ENCODE assay signal across 19 cellular contexts in the genomic region with DNA sequence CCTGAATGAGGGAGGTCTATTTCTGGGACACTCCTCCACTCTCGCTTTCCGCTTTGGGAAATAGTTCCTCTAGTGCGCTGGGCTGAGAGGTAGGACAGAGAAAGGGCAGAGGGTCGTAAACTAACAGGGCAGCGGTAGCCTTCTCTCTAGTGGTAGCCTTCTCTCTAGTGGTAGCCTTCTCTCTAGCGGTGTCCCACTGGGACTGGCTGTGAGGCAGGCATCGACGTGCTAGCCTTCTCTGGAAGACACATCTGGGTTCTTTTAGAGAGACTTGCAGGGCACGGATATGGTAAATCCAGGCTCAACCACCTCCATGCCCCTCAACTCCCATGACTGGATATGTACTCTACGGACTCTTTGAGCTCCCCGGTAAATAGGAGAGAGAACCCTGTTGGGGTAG.
DNase-seq lines count a peak whose midpoint lies in the region; ATAC-seq, FAIRE-seq and TF ChIP-seq lines count a peak whose summit lies in the region.
"Had no signal": no experiment of that assay in that cellular context is flagged by ENCODE, and none has a peak within 500 bp of the region (broad histone marks: within the 10 kb centered on the region; RNA-seq: fewer than 3 reads in every experiment).

No MANE protein-coding gene starts in this region.

- H3K18ac ChIP-seq in H1 (ENCODE audit: extremely low read depth, low read length): no peak overlapping the region
- H3K18ac ChIP-seq in trophoblast cell (ENCODE audit: low read length): no peak overlapping the region

- H3K4ac ChIP-seq in H1 (replicated peaks; ENCODE audit: insufficient read length, low read depth, low read length): no peak overlapping the region
- no peak overlapping the region for H3K4ac ChIP-seq in trophoblast cell (ENCODE audit: low read depth, low read length)

- FAIRE-seq in H1 (lab: Jason Lieb, UNC): no peak
- FAIRE-seq: GM12891, GM18507 had no signal

- H4K8ac ChIP-seq in H1 (ENCODE audit: extremely low read depth, insufficient read depth, low read length): peak overlapping the region; percentile 58; the same call in 1 of the 2 replicates
- H4K8ac ChIP-seq in trophoblast cell (ENCODE audit: low read depth, low read length): no peak overlapping the region

- H3K36me3 ChIP-seq in GM23338 (ENCODE audit: insufficient read depth): no peaks in the 10 kb centered on the region
- no peaks in the 10 kb centered on the region for H3K36me3 ChIP-seq in H1 (ENCODE audit: control insufficient read depth in 2 of 4, insufficient read depth in 4 of 4, low read length in 3 of 4)
- H3K36me3 ChIP-seq in trophoblast cell (ENCODE audit: control insufficient read depth in 1 of 2, insufficient read depth in 2 of 2, low read length in 2 of 2): no peaks in the 10 kb centered on the region

- H3K79me1 ChIP-seq in H1 (ENCODE audit: low read depth, low read length): no peaks in the 10 kb centered on the region
- H3K79me1 ChIP-seq in trophoblast cell (ENCODE audit: low read length): peaks cover 4% of the 10 kb centered on the region

- H3K27ac Mint-ChIP-seq in GM23338: no peak overlapping the region

- H3K27me3 Mint-ChIP-seq in GM23338 (ENCODE audit: insufficient read depth, low read depth, poor library complexity): peaks cover 6% of the 10 kb centered on the region
- H3K27me3 Mint-ChIP-seq: CD4-positive, alpha-beta memory T cell had no signal

- TF ChIP-seq CTCF in GM23338 (conservative IDR thresholded peaks at IDR 0.05; ENCODE audit: low read depth in 2 of 2) (no peak), VCaP (conservative IDR thresholded peaks at IDR 0.05) (no peak), H1 (IDR thresholded peaks at IDR 0.05; ENCODE audit: control extremely low read depth in 1 of 3, insufficient read depth in 1 of 3, low read depth in 1 of 3, low read length in 3 of 3) (no peak)

- 0 out of 2 replicates have a peak overlapping the region, but pooled peaks have one; percentile 11 for H2BK20ac ChIP-seq in H1 (ENCODE audit: low read length)

- no peak overlapping the region for H3K4me3 ChIP-seq in GM23338
- no peak overlapping the region for H3K4me3 ChIP-seq in H1 (ENCODE audit: extremely low read depth in 1 of 4, insufficient read depth in 2 of 4, low read depth in 3 of 4, low read length in 4 of 4)
- H3K4me3 ChIP-seq in trophoblast cell (ENCODE audit: low read depth, low read length): peak overlapping the region; percentile 30

- H2BK120ac ChIP-seq in H1 (replicated peaks; ENCODE audit: low read depth, low read length): no peak overlapping the region
- no peak overlapping the region for H2BK120ac ChIP-seq in trophoblast cell (ENCODE audit: insufficient read depth, low read length, poor library complexity)

- peaks cover 7% of the 10 kb centered on the region; the same call in 2 of the 3 replicates for H3K9me3 Mint-ChIP-seq in GM23338

- no peak overlapping the region for H3K9ac ChIP-seq in H1 (replicated peaks in 1 of 4; ENCODE audit: extremely low read depth in 1 of 4, low read depth in 3 of 4, low read length in 3 of 4)
- H3K9ac ChIP-seq in trophoblast cell (ENCODE audit: low read length): no peak overlapping the region

- H3K79me2 ChIP-seq in GM23338 (replicated peaks; ENCODE audit: insufficient read depth): no peaks in the 10 kb centered on the region
- H3K79me2 ChIP-seq in H1 (ENCODE audit: control insufficient read depth in 1 of 2, insufficient read depth in 2 of 2, low read length in 2 of 2): no peaks in the 10 kb centered on the region
- no peaks in the 10 kb centered on the region for H3K79me2 ChIP-seq in trophoblast cell (ENCODE audit: control insufficient read depth, insufficient read depth, low read length, poor library complexity)

- H3K23me2 ChIP-seq in H1 (ENCODE audit: low read depth, low read length): no peaks in the 10 kb centered on the region

- no peaks in the 10 kb centered on the region; a peak in 1 of 4 replicates for H3K9me3 ChIP-seq in H1 (ENCODE audit: insufficient read depth in 2 of 2, low read depth in 1 of 2, low read length in 1 of 2)
- H3K9me3 ChIP-seq in trophoblast cell (ENCODE audit: insufficient read depth, low read depth, low read length): peaks cover 10% of the 10 kb centered on the region

- H3K27ac ChIP-seq in GM23338 (ENCODE audit: low read depth) (no peak overlapping the region), VCaP (peak overlapping the region; percentile 100), H1 (ENCODE audit: low read depth, low read length) (no peak overlapping the region), trophoblast cell (ENCODE audit: low read depth, low read length) (no peak overlapping the region)

- no peak for TF ChIP-seq EP300 in H1 (IDR thresholded peaks at IDR 0.05; ENCODE audit: borderline replicate concordance in 1 of 2, low read depth in 2 of 2, low read length in 2 of 2)

- H3K27me3 ChIP-seq in GM23338 (ENCODE audit: insufficient read depth): no peaks in the 10 kb centered on the region
- peaks cover 0 to 2% (median 0%) of the 10 kb centered on the region in 4 experiments; a peak in 1 of 7 replicates for H3K27me3 ChIP-seq in H1 (replicated peaks in 1 of 4; ENCODE audit: control insufficient read depth in 3 of 4, extremely low read depth in 1 of 4, insufficient read depth in 3 of 4, low read length in 3 of 4)
- H3K27me3 ChIP-seq in trophoblast cell (ENCODE audit: insufficient read depth, low read length): no peaks in the 10 kb centered on the region

- no peaks in the 10 kb centered on the region; the same call in 2 of the 3 replicates for H3K36me3 Mint-ChIP-seq in GM23338 (ENCODE audit: low read depth)
- H3K36me3 Mint-ChIP-seq: CD4-positive, alpha-beta memory T cell had no signal

- no peaks in the 10 kb centered on the region; the same call in 1 of the 2 replicates for H3K9me2 ChIP-seq in GM23338 (ENCODE audit: insufficient read depth)

- no peak overlapping the region for H4K5ac ChIP-seq in H1 (ENCODE audit: insufficient read length, low read depth, low read length)

- H2AK5ac ChIP-seq in H1 (ENCODE audit: low read depth, low read length) (no peak overlapping the region), trophoblast cell (ENCODE audit: low read length) (no peak overlapping the region)

- H2BK15ac ChIP-seq in H1 (ENCODE audit: low read length): no peak overlapping the region

- WGBS in H1 (ENCODE audit: extremely low coverage in 1 of 2, insufficient coverage in 1 of 2, insufficient read length in 1 of 2, insufficient replicate concordance in 2 of 2, low coverage in 1 of 2, low lambda C conversion rate in 2 of 2, missing lambda C conversion rate in 1 of 2), 2 experiments: 89% methylated on average over 11 of the region's 11 CpGs; no CpG with 5 or more reads in 1 of the 2 experiments
- WGBS in trophoblast cell (ENCODE audit: extremely low coverage, insufficient coverage, insufficient read length): no CpG with 5 or more reads among the region's 11 CpGs

- no peak for TF ChIP-seq POLR2A in H1 (IDR thresholded peaks at IDR 0.05; ENCODE audit: control extremely low read depth in 1 of 2, low read depth in 2 of 2, low read length in 2 of 2)

- no peak overlapping the region for H2BK5ac ChIP-seq in H1 (ENCODE audit: low read depth, low read length)
- no peak overlapping the region for H2BK5ac ChIP-seq in trophoblast cell (ENCODE audit: low read depth, low read length, poor library complexity)

- peaks cover 12% of the 10 kb centered on the region; the same call in 2 of the 3 replicates for H3K4me1 Mint-ChIP-seq in GM23338

- TF ChIP-seq RAD21 in H1 (IDR thresholded peaks at IDR 0.05 in 1 of 2, conservative IDR thresholded peaks at IDR 0.05 in 1 of 2; ENCODE audit: low read depth in 2 of 2, low read length in 2 of 2): no peak

- ATAC-seq in GM23338 (peak; percentile 34; the same call in 1 of the 3 replicates), HG03571 (IDR thresholded peaks at IDR 0.05; ENCODE audit: unreplicated experiment) (no peak), HG02840 (IDR thresholded peaks at IDR 0.05; ENCODE audit: low FRiP score, unreplicated experiment) (no peak), HG03175 (IDR thresholded peaks at IDR 0.05; ENCODE audit: unreplicated experiment) (no peak)
- ATAC-seq: HCT116 had no signal

- H4K20me1 ChIP-seq in GM23338 (replicated peaks; ENCODE audit: insufficient read depth): no peaks in the 10 kb centered on the region
- H4K20me1 ChIP-seq in H1 (replicated peaks in 1 of 2; ENCODE audit: control insufficient read depth in 1 of 2, insufficient read depth in 2 of 2, low read length in 2 of 2): no peaks in the 10 kb centered on the region

- H3K4me2 ChIP-seq in GM23338: no peak overlapping the region
- no peak overlapping the region for H3K4me2 ChIP-seq in H1 (ENCODE audit: insufficient read depth in 1 of 2, low read depth in 2 of 2, low read length in 2 of 2)
- no peak overlapping the region for H3K4me2 ChIP-seq in trophoblast cell (ENCODE audit: low read length)

- H2AFZ ChIP-seq in GM23338 (peak overlapping the region; percentile 83; the same call in 1 of the 2 replicates), H1 (ENCODE audit: low read length) (no peak overlapping the region; the same call in none of the 2 replicates), trophoblast cell (ENCODE audit: insufficient read depth, low read length, poor library complexity) (no peak overlapping the region)

- no peak overlapping the region for H3K4me3 Mint-ChIP-seq in GM23338
- H3K4me3 Mint-ChIP-seq: CD4-positive, alpha-beta memory T cell; H9 had no signal

- H2BK12ac ChIP-seq in H1 (ENCODE audit: low read depth, low read length) (no peak overlapping the region), trophoblast cell (ENCODE audit: low read length) (no peak overlapping the region)

- H4K12ac ChIP-seq in trophoblast cell (ENCODE audit: low read depth, low read length): no peak overlapping the region

- H3K4me1 ChIP-seq in GM23338 (ENCODE audit: insufficient read depth) (no peaks in the 10 kb centered on the region), H1 (replicated peaks in 1 of 4; ENCODE audit: control insufficient read depth in 3 of 4, insufficient read depth in 4 of 4, low read length in 3 of 4) (peaks cover 0 to 4% (median under 1%) of the 10 kb centered on the region in 4 experiments; a peak in 3 of 7 replicates), trophoblast cell (ENCODE audit: control insufficient read depth in 1 of 2, insufficient read depth in 2 of 2, low read length in 2 of 2) (peaks cover 6 to 7% of the 10 kb centered on the region in 2 experiments)

- H3K23ac ChIP-seq in H1 (ENCODE audit: insufficient read length) (no peak overlapping the region), trophoblast cell (ENCODE audit: low read length) (no peak overlapping the region)

- POLR2A ChIA-PET in H1 (lab: Charles Lee; ENCODE audit: partially characterized antibody): no interaction called here

- CTCF ChIA-PET in H1 (lab: Charles Lee; ENCODE audit: partially characterized antibody): interaction anchor here (0.8 to 1.4 kb wide), 2 partner anchors 9 to 31 kb away, joined by 4 read pairs; no protein-coding TSS in a partner anchor

- H3F3A ChIP-seq in GM23338 (replicated peaks; ENCODE audit: low read depth): no peaks in the 10 kb centered on the region

- H4K91ac ChIP-seq in H1 (replicated peaks; ENCODE audit: insufficient read length, low read length) (no peak overlapping the region), trophoblast cell (ENCODE audit: low read depth, low read length) (peak overlapping the region; percentile 4)

- H3K14ac ChIP-seq in H1 (ENCODE audit: insufficient read length): no peak overlapping the region
- H3K14ac ChIP-seq in trophoblast cell (ENCODE audit: low read length): no peak overlapping the region

- no peak for DNase-seq in GM23338 (ENCODE audit: low spot score)
- no peak for DNase-seq in H1 (ENCODE audit: low read depth in 1 of 2, low spot score in 2 of 2)
- no peak for DNase-seq in trophoblast cell
- DNase-seq in activated gamma-delta T cell (lab: John Stamatoyannopoulos, UW): no peak
- DNase-seq: C1 segment of cervical spinal cord; Calu3; CD4-positive, alpha-beta memory T cell; COR-L47; DMS53; DMS79 treated with DMSO at 0.1 percent for 48 hours; GF-D8; H9 had no signal

- H3K56ac ChIP-seq in H1 (replicated peaks; ENCODE audit: insufficient read length, low read depth, low read length): no peak overlapping the region
